Comparison of ENCODE assay signal across 1 cellular context in the genomic region with DNA sequence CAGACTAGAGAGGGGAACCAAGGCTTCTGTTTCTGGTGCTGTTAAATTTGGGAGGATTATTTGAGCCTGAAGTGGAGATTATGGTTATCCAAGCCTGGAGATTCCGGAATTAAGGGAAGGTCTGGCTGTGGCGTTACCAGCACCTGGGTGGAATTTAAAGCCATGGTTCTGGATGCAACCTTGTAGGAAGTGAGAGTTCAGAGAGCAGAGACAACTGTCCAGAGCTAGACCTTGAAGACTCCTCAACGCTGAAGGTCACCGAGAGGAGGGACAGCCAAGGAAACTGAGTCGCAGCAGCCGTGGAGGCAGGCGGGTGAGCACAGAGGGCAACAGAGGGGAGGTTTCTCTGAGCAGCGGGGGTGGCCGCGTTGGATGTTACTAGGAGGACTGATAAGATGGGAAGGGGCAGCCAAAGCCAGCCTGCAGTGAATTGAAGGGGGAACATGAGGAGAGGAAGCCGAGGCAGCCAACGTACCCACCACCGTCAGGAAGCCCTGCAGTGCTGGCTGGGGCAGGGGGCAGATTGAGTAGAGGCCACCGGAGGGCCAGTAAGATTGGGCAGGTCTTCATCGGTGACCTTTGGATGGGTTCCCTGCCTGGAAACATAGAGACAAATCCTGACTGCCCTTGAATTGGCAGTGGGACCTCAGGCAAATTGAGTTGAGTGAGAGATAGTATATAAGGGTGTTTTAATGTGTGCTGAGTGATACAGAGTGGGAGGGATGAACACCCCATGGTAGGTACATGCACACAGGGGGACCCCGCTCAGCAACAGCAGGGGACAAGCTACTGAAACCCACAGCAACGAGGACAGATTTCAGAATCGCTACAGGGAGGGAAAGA.
TF ChIP-seq lines count a peak whose summit lies in the region.

No MANE protein-coding gene starts in this region.

TF ChIP-seq in HepG2, 621 proteins besides CTCF, POLR2A, EP300 and RAD21 (continued from another document and continues in another):
- TF ChIP-seq SNAPC2 (CRISPR knock-in tag; IDR thresholded peaks at IDR 0.05): peak; percentile 49; the same call in 1 of the 2 replicates
- peak; percentile 58 for TF ChIP-seq ZNF883 (CRISPR knock-in tag; IDR thresholded peaks at IDR 0.05; ENCODE audit: not compliant biosample characterization)
- no peak for TF ChIP-seq ZNF564 (CRISPR knock-in tag; IDR thresholded peaks at IDR 0.05)
- TF ChIP-seq, protein P1, sequence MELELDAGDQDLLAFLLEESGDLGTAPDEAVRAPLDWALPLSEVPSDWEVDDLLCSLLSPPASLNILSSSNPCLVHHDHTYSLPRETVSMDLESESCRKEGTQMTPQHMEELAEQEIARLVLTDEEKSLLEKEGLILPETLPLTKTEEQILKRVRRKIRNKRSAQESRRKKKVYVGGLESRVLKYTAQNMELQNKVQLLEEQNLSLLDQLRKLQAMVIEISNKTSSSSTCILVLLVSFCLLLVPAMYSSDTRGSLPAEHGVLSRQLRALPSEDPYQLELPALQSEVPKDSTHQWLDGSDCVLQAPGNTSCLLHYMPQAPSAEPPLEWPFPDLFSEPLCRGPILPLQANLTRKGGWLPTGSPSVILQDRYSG (CRISPR knock-in tag; IDR thresholded peaks at IDR 0.05): no peak
- 0 out of 2 replicates have a peak, but pooled peaks have one; percentile 3 for TF ChIP-seq YEATS4 (CRISPR knock-in tag; IDR thresholded peaks at IDR 0.05; ENCODE audit: borderline replicate concordance)
- peak; percentile 98 for TF ChIP-seq ZBTB38 (CRISPR knock-in tag; IDR thresholded peaks at IDR 0.05)
- no peak for TF ChIP-seq ZNF17 (CRISPR knock-in tag; IDR thresholded peaks at IDR 0.05)
- TF ChIP-seq KLF9 (CRISPR knock-in tag; IDR thresholded peaks at IDR 0.05; ENCODE audit: low read depth): no peak
- TF ChIP-seq AGO1 (IDR thresholded peaks at IDR 0.05; ENCODE audit: low read depth, low read length, poor library complexity, severe bottlenecking): no peak
- peak; percentile 55 for TF ChIP-seq MED8 (CRISPR knock-in tag; IDR thresholded peaks at IDR 0.05; ENCODE audit: insufficient replicate concordance)
- TF ChIP-seq, protein P2, sequence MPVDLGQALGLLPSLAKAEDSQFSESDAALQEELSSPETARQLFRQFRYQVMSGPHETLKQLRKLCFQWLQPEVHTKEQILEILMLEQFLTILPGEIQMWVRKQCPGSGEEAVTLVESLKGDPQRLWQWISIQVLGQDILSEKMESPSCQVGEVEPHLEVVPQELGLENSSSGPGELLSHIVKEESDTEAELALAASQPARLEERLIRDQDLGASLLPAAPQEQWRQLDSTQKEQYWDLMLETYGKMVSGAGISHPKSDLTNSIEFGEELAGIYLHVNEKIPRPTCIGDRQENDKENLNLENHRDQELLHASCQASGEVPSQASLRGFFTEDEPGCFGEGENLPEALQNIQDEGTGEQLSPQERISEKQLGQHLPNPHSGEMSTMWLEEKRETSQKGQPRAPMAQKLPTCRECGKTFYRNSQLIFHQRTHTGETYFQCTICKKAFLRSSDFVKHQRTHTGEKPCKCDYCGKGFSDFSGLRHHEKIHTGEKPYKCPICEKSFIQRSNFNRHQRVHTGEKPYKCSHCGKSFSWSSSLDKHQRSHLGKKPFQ (CRISPR knock-in tag; IDR thresholded peaks at IDR 0.05; ENCODE audit: insufficient replicate concordance): no peak
- TF ChIP-seq FOXA3 (CRISPR knock-in tag; IDR thresholded peaks at IDR 0.05): no peak
- TF ChIP-seq ZNF639 (CRISPR knock-in tag; conservative IDR thresholded peaks at IDR 0.05): no peak
- TF ChIP-seq KDM2A (CRISPR knock-in tag; IDR thresholded peaks at IDR 0.05; ENCODE audit: borderline replicate concordance, low read depth): no peak; the same call in 1 of the 2 replicates
- no peak; the same call in 1 of the 2 replicates for TF ChIP-seq TAF1 (CRISPR knock-in tag; IDR thresholded peaks at IDR 0.05)
- TF ChIP-seq, protein P3, sequence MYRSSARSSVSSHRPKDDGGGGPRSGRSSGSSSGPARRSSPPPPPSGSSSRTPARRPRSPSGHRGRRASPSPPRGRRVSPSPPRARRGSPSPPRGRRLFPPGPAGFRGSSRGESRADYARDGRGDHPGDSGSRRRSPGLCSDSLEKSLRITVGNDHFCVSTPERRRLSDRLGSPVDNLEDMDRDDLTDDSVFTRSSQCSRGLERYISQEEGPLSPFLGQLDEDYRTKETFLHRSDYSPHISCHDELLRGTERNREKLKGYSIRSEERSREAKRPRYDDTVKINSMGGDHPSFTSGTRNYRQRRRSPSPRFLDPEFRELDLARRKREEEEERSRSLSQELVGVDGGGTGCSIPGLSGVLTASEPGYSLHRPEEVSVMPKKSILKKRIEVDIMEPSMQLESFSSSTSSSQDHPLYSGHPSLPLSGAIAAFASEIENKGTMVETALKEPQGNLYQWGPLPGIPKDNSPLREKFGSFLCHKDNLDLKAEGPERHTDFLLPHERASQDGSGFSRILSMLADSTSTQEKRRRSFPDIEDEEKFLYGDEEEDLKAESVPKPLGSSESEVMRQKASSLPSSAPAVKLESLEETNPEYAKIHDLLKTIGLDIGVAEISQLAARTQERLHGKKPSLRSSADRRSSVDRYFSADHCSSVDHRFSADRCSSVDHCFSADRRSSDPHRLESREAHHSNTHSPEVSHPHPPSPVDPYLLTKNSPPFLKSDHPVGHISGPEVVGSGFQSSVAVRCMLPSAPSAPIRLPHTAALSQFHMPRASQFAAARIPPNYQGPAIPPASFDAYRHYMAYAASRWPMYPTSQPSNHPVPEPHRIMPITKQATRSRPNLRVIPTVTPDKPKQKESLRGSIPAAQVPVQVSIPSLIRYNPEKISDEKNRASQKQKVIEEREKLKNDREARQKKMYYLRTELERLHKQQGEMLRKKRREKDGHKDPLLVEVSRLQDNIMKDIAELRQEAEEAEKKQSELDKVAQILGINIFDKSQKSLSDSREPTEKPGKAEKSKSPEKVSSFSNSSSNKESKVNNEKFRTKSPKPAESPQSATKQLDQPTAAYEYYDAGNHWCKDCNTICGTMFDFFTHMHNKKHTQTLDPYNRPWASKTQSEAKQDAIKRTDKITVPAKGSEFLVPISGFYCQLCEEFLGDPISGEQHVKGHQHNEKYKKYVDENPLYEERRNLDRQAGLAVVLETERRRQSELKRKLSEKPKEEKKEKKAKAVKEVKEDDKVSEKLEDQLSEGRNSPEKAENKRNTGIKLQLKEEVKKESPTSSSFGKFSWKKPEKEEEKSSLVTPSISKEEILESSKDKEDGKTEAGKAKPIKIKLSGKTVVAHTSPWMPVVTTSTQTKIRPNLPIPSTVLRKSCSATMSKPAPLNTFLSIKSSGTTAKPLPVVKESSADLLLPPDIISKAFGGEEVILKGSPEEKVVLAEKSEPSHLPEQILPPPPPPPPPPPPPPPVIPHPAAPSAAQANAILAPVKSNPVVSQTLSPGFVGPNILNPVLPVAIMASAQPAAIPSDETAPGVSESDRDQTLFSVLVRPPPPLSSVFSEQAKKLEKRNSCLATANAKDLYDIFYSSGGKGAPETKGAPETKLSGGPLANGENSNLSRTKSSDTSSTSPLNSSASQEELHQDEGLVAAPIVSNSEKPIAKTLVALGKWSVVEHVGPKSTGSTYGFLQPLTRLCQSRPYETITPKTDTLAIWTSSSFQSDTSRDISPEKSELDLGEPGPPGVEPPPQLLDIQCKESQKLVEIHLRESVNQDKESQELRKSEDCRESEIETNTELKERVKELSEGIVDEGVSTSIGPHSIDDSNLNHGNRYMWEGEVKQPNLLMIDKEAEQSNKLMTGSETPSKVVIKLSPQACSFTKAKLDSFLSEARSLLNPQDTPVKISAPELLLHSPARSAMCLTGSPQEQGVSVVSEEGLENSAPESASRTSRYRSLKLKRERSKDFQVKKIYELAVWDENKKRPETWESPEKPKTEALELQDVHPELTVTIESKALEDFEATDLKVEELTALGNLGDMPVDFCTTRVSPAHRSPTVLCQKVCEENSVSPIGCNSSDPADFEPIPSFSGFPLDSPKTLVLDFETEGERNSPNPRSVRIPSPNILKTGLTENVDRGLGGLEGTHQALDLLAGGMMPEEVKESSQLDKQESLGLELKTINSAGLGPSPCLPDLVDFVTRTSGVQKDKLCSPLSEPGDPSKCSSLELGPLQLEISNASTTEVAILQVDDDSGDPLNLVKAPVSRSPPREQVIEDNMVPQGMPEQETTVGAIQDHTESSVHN (CRISPR knock-in tag; IDR thresholded peaks at IDR 0.05): 0 out of 2 replicates have a peak, but pooled peaks have one; percentile 58
- TF ChIP-seq, protein P4, sequence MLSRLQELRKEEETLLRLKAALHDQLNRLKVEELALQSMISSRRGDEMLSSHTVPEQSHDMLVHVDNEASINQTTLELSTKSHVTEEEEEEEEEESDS (CRISPR knock-in tag; IDR thresholded peaks at IDR 0.05; ENCODE audit: borderline replicate concordance): no peak
- TF ChIP-seq ZNF589 (CRISPR knock-in tag; conservative IDR thresholded peaks at IDR 0.05): no peak
- no peak for TF ChIP-seq TARDBP (CRISPR knock-in tag; IDR thresholded peaks at IDR 0.05)
- no peak for TF ChIP-seq JARID2 (CRISPR knock-in tag; IDR thresholded peaks at IDR 0.05; ENCODE audit: insufficient replicate concordance)
- no peak for TF ChIP-seq JUNB (CRISPR knock-in tag; IDR thresholded peaks at IDR 0.05; ENCODE audit: borderline replicate concordance)
- no peak; the same call in 1 of the 2 replicates for TF ChIP-seq WIZ (CRISPR knock-in tag; IDR thresholded peaks at IDR 0.05)
- peak; percentile 55; the same call in 1 of the 2 replicates for TF ChIP-seq ZNF772 (CRISPR knock-in tag; IDR thresholded peaks at IDR 0.05)
- TF ChIP-seq MXD4 (CRISPR knock-in tag; IDR thresholded peaks at IDR 0.05): 0 out of 2 replicates have a peak, but pooled peaks have one; percentile 7
- no peak for TF ChIP-seq ZMYM3 (CRISPR knock-in tag; IDR thresholded peaks at IDR 0.05)
- TF ChIP-seq, protein P5, sequence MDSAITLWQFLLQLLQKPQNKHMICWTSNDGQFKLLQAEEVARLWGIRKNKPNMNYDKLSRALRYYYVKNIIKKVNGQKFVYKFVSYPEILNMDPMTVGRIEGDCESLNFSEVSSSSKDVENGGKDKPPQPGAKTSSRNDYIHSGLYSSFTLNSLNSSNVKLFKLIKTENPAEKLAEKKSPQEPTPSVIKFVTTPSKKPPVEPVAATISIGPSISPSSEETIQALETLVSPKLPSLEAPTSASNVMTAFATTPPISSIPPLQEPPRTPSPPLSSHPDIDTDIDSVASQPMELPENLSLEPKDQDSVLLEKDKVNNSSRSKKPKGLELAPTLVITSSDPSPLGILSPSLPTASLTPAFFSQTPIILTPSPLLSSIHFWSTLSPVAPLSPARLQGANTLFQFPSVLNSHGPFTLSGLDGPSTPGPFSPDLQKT (CRISPR knock-in tag; IDR thresholded peaks at IDR 0.05; ENCODE audit: borderline replicate concordance): no peak
- no peak for TF ChIP-seq PAF1 (CRISPR knock-in tag; IDR thresholded peaks at IDR 0.05)
- no peak for TF ChIP-seq ZNF253 (CRISPR knock-in tag; IDR thresholded peaks at IDR 0.05; ENCODE audit: borderline replicate concordance)
- TF ChIP-seq IKZF1 (IDR thresholded peaks at IDR 0.05): no peak
- no peak for TF ChIP-seq ZFP41 (CRISPR knock-in tag; IDR thresholded peaks at IDR 0.05; ENCODE audit: borderline replicate concordance)
- no peak for TF ChIP-seq MZF1 (CRISPR knock-in tag; IDR thresholded peaks at IDR 0.05; ENCODE audit: borderline replicate concordance)
- TF ChIP-seq YEATS2 (CRISPR knock-in tag; IDR thresholded peaks at IDR 0.05; ENCODE audit: borderline replicate concordance): no peak
- TF ChIP-seq ZNF567 (CRISPR knock-in tag; IDR thresholded peaks at IDR 0.05; ENCODE audit: borderline replicate concordance): no peak
- TF ChIP-seq, protein P6, sequence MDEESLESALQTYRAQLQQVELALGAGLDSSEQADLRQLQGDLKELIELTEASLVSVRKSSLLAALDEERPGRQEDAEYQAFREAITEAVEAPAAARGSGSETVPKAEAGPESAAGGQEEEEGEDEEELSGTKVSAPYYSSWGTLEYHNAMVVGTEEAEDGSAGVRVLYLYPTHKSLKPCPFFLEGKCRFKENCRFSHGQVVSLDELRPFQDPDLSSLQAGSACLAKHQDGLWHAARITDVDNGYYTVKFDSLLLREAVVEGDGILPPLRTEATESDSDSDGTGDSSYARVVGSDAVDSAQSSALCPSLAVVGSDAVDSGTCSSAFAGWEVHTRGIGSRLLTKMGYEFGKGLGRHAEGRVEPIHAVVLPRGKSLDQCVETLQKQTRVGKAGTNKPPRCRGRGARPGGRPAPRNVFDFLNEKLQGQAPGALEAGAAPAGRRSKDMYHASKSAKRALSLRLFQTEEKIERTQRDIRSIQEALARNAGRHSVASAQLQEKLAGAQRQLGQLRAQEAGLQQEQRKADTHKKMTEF (CRISPR knock-in tag; IDR thresholded peaks at IDR 0.05): no peak; the same call in 1 of the 2 replicates
- no peak for TF ChIP-seq E2F1 (CRISPR knock-in tag; IDR thresholded peaks at IDR 0.05)
- peak; percentile 82; the same call in 1 of the 2 replicates for TF ChIP-seq GLI4 (CRISPR knock-in tag; IDR thresholded peaks at IDR 0.05; ENCODE audit: borderline replicate concordance)
- TF ChIP-seq, protein P7, sequence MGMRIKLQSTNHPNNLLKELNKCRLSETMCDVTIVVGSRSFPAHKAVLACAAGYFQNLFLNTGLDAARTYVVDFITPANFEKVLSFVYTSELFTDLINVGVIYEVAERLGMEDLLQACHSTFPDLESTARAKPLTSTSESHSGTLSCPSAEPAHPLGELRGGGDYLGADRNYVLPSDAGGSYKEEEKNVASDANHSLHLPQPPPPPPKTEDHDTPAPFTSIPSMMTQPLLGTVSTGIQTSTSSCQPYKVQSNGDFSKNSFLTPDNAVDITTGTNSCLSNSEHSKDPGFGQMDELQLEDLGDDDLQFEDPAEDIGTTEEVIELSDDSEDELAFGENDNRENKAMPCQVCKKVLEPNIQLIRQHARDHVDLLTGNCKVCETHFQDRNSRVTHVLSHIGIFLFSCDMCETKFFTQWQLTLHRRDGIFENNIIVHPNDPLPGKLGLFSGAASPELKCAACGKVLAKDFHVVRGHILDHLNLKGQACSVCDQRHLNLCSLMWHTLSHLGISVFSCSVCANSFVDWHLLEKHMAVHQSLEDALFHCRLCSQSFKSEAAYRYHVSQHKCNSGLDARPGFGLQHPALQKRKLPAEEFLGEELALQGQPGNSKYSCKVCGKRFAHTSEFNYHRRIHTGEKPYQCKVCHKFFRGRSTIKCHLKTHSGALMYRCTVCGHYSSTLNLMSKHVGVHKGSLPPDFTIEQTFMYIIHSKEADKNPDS (CRISPR knock-in tag; IDR thresholded peaks at IDR 0.05): no peak
- TF ChIP-seq MXD1 (CRISPR knock-in tag; IDR thresholded peaks at IDR 0.05): no peak
